ENCODE assay signal across 8 cellular contexts in the genomic region with DNA sequence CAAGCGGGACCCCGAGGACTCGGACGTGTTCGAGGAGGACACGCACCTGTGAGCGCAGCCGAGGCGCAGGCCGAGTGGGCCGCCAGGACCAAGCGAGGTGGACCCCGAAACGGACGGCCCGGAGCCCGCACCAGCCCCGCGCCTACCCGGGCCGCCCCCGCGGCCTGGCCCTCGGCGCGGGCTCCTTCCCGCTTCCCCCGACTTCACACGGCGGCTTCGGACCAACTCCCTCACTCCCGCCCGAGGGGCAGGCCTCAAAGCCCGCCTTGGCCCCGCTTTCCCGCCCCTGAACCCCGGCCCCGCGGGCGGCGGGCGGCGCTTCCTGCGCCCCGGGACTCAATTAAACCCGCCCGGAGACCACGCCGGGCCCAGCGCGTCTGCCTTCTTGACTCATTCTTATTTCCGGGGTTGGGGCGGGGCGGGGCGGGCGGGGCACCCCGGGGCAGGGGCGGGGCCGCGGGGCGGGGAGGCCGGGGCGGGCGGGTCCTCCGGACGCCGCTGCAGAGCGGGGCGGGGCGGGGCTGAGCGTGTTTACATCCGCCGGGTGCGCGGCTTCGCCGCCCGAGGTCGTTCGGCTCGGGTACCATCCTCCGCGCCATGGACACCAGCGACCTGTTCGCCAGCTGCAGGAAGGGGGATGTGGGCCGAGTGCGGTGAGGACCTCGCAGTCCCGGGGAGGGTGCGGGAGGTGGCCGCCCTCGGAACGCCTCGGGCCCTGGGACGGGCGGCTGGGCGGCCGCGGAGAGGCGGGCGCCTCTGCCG. TPM values are rescaled to one million over a fixed set of nuclear protein-coding genes. Genes with fewer than 3 reads are reported as not detected.
A peak's percentile ranks its signal among the peaks of the same experiment; 100 is the strongest.
DNase-seq lines count a peak whose midpoint lies in the region; ATAC-seq and TF ChIP-seq lines count a peak whose summit lies in the region.

A gene (plus strand): TSS at position 524 of the 762 bp plus-strand sequence. CDS start 74 bp downstream, at position 598.

- H3K27me3 Mint-ChIP-seq in T-helper 1 cell treated with Interleukin-12 subunit alpha and Interleukin-12 subunit beta and Interleukin-4 antibody, amounts not matched to agents 30 μg/mL and 1 μg/mL, for 36 hours (ENCODE audit: low read depth): no peaks in the 10 kb centered on the region

- TF ChIP-seq POLR2A in vagina (IDR thresholded peaks at IDR 0.05): peak in 1 of 2 donors; percentile 77

- DNase-seq in NCI-H146 (lab: John Stamatoyannopoulos, UW) (peak; percentile 94), amniotic stem cell (lab: John Stamatoyannopoulos, UW) (peak; percentile 60), right atrium auricular region (ENCODE audit: low spot score) (peak; percentile 80), renal cortical epithelial cell (ENCODE audit: low read depth) (no peak), vagina (ENCODE audit: extremely low spot score in 2 of 2) (no peak)

- H3K4me1 Mint-ChIP-seq in T-helper 1 cell treated with Interleukin-12 subunit alpha and Interleukin-12 subunit beta and Interleukin-4 antibody, amounts not matched to agents 30 μg/mL and 1 μg/mL, for 36 hours (ENCODE audit: low read depth): peaks cover 17% of the 10 kb centered on the region

- H3K4me1 ChIP-seq in right atrium auricular region: peaks cover 0 to 39% of the 10 kb centered on the region in 2 donors
- H3K4me1 ChIP-seq in vagina: peaks cover 43% of the 10 kb centered on the region

- no peak for TF ChIP-seq CTCF in right atrium auricular region (IDR thresholded peaks at IDR 0.05)
- TF ChIP-seq CTCF in vagina (IDR thresholded peaks at IDR 0.05): no peak

- H3K36me3 ChIP-seq in right atrium auricular region (peaks cover 12% of the 10 kb centered on the region), vagina (peaks cover 0 to 6% of the 10 kb centered on the region in 2 donors)

- H3K27ac ChIP-seq in right atrium auricular region (peak within 1 kb of the TSS; percentile 89 to 91), vagina (peak within 1 kb of the TSS; percentile 91)

- peak within 1 kb of the TSS; percentile 98 for H3K27ac Mint-ChIP-seq in T-helper 1 cell treated with Interleukin-12 subunit alpha and Interleukin-12 subunit beta and Interleukin-4 antibody, amounts not matched to agents 30 μg/mL and 1 μg/mL, for 36 hours

- H3K4me3 ChIP-seq in GM08714 (ENCODE audit: low read length) (peak within 1 kb of the TSS; percentile 80; the same call in 1 of the 2 replicates), right atrium auricular region (peak within 1 kb of the TSS; percentile 88 to 92), vagina (peak within 1 kb of the TSS; percentile 63 to 91)

- intact Hi-C loops in vagina (cut with DNase I): no loop called here

- H3K4me3 Mint-ChIP-seq in T-helper 1 cell treated with Interleukin-12 subunit alpha and Interleukin-12 subunit beta and Interleukin-4 antibody, amounts not matched to agents 30 μg/mL and 1 μg/mL, for 36 hours: peak within 1 kb of the TSS; percentile 95

- peaks cover 2% of the 10 kb centered on the region for H3K36me3 Mint-ChIP-seq in T-helper 1 cell treated with Interleukin-12 subunit alpha and Interleukin-12 subunit beta and Interleukin-4 antibody, amounts not matched to agents 30 μg/mL and 1 μg/mL, for 36 hours (ENCODE audit: low read depth)

- peak; percentile 78 for ATAC-seq in HG02571 (IDR thresholded peaks at IDR 0.05; ENCODE audit: unreplicated experiment)

- H3K9me3 ChIP-seq in right atrium auricular region (no peaks in the 10 kb centered on the region), vagina (no peaks in the 10 kb centered on the region)

- H3K9me3 Mint-ChIP-seq in T-helper 1 cell treated with Interleukin-12 subunit alpha and Interleukin-12 subunit beta and Interleukin-4 antibody, amounts not matched to agents 30 μg/mL and 1 μg/mL, for 36 hours: no peaks in the 10 kb centered on the region

- H3K27me3 ChIP-seq in right atrium auricular region: no peaks in the 10 kb centered on the region
- H3K27me3 ChIP-seq in vagina: no peaks in the 10 kb centered on the region

RNA-seq across cellular contexts. Expression of the gene that starts here (rescaled TPM):
- total RNA-seq in right atrium auricular region: 10 to 100 TPM; 14.9 to 16.9 TPM
- total RNA-seq in renal cortical epithelial cell: 5.4 and 13.5 TPM in 2 replicates
- total RNA-seq in vagina: 59.7 TPM

Comparison
In these comparisons a context has a peak if more than half of its experiments do, and no peak if none do; other contexts are left out.
1. DNase-seq: peak in NCI-H146 (single experiment), amniotic stem cell (single experiment) and right atrium auricular region (single experiment); none in renal cortical epithelial cell (single experiment) and vagina (0 of 2).
2. Peak in every context shown above with its lines, with median percentiles within 50 percentile points of each other: H3K4me3 ChIP-seq.